ENCODE assay signal across 8 cellular contexts in the genomic region with DNA sequence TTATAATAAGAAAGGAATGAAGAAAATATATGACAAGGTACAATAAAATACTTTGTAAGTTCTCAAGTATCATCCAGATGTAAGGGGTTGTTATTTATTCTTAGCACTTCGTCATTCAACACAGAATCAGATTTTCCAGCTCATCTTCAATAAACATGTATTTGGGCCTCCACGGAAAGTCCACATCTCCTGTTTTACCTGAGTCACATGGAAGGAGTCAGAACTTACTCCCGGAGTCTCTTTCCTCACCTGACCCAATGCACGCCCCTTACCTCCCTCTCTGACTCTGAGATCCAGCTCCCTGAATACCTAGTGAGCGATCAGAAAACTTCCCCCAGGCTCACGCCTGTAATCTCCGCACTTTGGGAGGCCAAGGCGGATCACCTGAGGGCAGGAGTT. TPM values are rescaled to one million over a fixed set of nuclear protein-coding genes. Genes with fewer than 3 reads are reported as not detected.
DNase-seq lines count a peak whose midpoint lies in the region; ATAC-seq and TF ChIP-seq lines count a peak whose summit lies in the region.

No MANE protein-coding gene starts in this region.

- peaks cover 66% of the 10 kb centered on the region for H3K4me1 ChIP-seq in Karpas-422 (ENCODE audit: low read length)

- peaks cover 40% of the 10 kb centered on the region for H3K79me2 ChIP-seq in Karpas-422 (ENCODE audit: low read length)

- no peaks in the 10 kb centered on the region for H3K9me2 ChIP-seq in Karpas-422 (replicated peaks; ENCODE audit: insufficient read depth, low read length)

- H3K27ac ChIP-seq in Karpas-422 (ENCODE audit: low read length) (peak overlapping the region; percentile 89), cingulate gyrus (ENCODE audit: low read depth, low read length) (peak overlapping the region; percentile 100)

- H3K36me3 ChIP-seq in Karpas-422 (ENCODE audit: insufficient read depth, low read length) = no peaks in the 10 kb centered on the region

- H3K4me1 Mint-ChIP-seq in natural killer cell treated with Interleukin-12 subunit alpha and Interleukin-12 subunit beta and Interleukin-15 and Interleukin-18, amount 100 ng/mL, for 72 hours (ENCODE audit: low read depth in 2 of 2) = peaks cover 45 to 55% of the 10 kb centered on the region in 2 donors

- no peak for ATAC-seq in natural killer cell treated with Interleukin-12 subunit alpha and Interleukin-12 subunit beta and Interleukin-15 and Interleukin-18, amount 100 ng/mL, for 72 hours
- ATAC-seq in esophagus mucosa = no peak

- H3K27me3 ChIP-seq in Karpas-422 (ENCODE audit: low read length) = no peaks in the 10 kb centered on the region

- DNase-seq in AG09309 (ENCODE audit: low read depth) (no peak), Karpas-422 (no peak), superior temporal gyrus (ENCODE audit: extremely low spot score) (no peak), NCI-H1436 treated with DMSO at 0.1 percent for 48 hours (lab: John Stamatoyannopoulos, UW) (no peak), NCI-H524 (lab: John Stamatoyannopoulos, UW) (no peak)
- no peak for DNase-seq in natural killer cell treated with Interleukin-12 subunit alpha and Interleukin-12 subunit beta and Interleukin-15 and Interleukin-18, amount 100 ng/mL, for 72 hours (ENCODE audit: low spot score)

- TF ChIP-seq CTCF in AG09309 (IDR thresholded peaks at IDR 0.05; ENCODE audit: control insufficient read depth, insufficient read depth, low read depth, low read length, missing control alignments) = no peak

- H3K27ac Mint-ChIP-seq in natural killer cell treated with Interleukin-12 subunit alpha and Interleukin-12 subunit beta and Interleukin-15 and Interleukin-18, amount 100 ng/mL, for 72 hours = peak overlapping the region; percentile 99

- no peak overlapping the region for H2AFZ ChIP-seq in Karpas-422 (ENCODE audit: low read length)

- H3K4me3 ChIP-seq in AG09309 (ENCODE audit: control insufficient read depth, low read depth, low read length) = peak overlapping the region; percentile 83
- H3K4me3 ChIP-seq in Karpas-422 (ENCODE audit: low read length) = peak overlapping the region; percentile 87

- peak overlapping the region; percentile 97 for H3K4me3 Mint-ChIP-seq in natural killer cell treated with Interleukin-12 subunit alpha and Interleukin-12 subunit beta and Interleukin-15 and Interleukin-18, amount 100 ng/mL, for 72 hours

- peak overlapping the region; percentile 82 for H3K9ac ChIP-seq in Karpas-422 (ENCODE audit: low read length)

- no peaks in the 10 kb centered on the region for H3K36me3 Mint-ChIP-seq in natural killer cell treated with Interleukin-12 subunit alpha and Interleukin-12 subunit beta and Interleukin-15 and Interleukin-18, amount 100 ng/mL, for 72 hours

- H4K20me1 ChIP-seq in Karpas-422 (ENCODE audit: insufficient read depth, low read depth, low read length) = no peaks in the 10 kb centered on the region

- peak overlapping the region; percentile 75 for H3K4me2 ChIP-seq in Karpas-422 (ENCODE audit: low read depth, low read length, poor library complexity, severe bottlenecking)

- H3K9me3 Mint-ChIP-seq in natural killer cell treated with Interleukin-12 subunit alpha and Interleukin-12 subunit beta and Interleukin-15 and Interleukin-18, amount 100 ng/mL, for 72 hours = no peaks in the 10 kb centered on the region

- H3K9me3 ChIP-seq in Karpas-422 (ENCODE audit: low read length) = no peaks in the 10 kb centered on the region

- no peaks in the 10 kb centered on the region for H3K27me3 Mint-ChIP-seq in natural killer cell treated with Interleukin-12 subunit alpha and Interleukin-12 subunit beta and Interleukin-15 and Interleukin-18, amount 100 ng/mL, for 72 hours

RNA-seq across cellular contexts. Expression of gene PMVK, which starts 1.5 kb away (rescaled TPM):
- 11.1 and 14.1 TPM in 2 replicates for total RNA-seq in Karpas-422 (2014; rRNA removed; shearing (Covaris generic); ENCODE audit: low replicate concordance)
- 10 to 100 TPM; 28.8 to 53.9 TPM for total RNA-seq in natural killer cell treated with Interleukin-12 subunit alpha and Interleukin-12 subunit beta and Interleukin-15 and Interleukin-18, amount 100 ng/mL, for 72 hours
- total RNA-seq in esophagus mucosa = 55.6 TPM

RNA-seq across cellular contexts. Expression of gene PBXIP1, which starts 17.9 kb away (rescaled TPM):
- total RNA-seq in Karpas-422 (2014; rRNA removed; shearing (Covaris generic); ENCODE audit: low replicate concordance) = 26.1 and 55.8 TPM in 2 replicates
- 10 to 100 TPM; 28.9 to 40.7 TPM for total RNA-seq in natural killer cell treated with Interleukin-12 subunit alpha and Interleukin-12 subunit beta and Interleukin-15 and Interleukin-18, amount 100 ng/mL, for 72 hours
- 9.2 TPM for total RNA-seq in esophagus mucosa

RNA-seq across cellular contexts. Expression of gene PYGO2, which starts 23.6 kb away (rescaled TPM):
- 37.3 and 44.4 TPM in 2 replicates for total RNA-seq in Karpas-422 (2014; rRNA removed; shearing (Covaris generic); ENCODE audit: low replicate concordance)
- total RNA-seq in natural killer cell treated with Interleukin-12 subunit alpha and Interleukin-12 subunit beta and Interleukin-15 and Interleukin-18, amount 100 ng/mL, for 72 hours = 10 to 100 TPM; 27.4 to 36.0 TPM
- 17.3 TPM for total RNA-seq in esophagus mucosa

RNA-seq across cellular contexts. Expression of gene SHC1, which starts 32.6 kb away (rescaled TPM):
- total RNA-seq in Karpas-422 (2014; rRNA removed; shearing (Covaris generic); ENCODE audit: low replicate concordance) = 27.8 and 35.3 TPM in 2 replicates
- total RNA-seq in natural killer cell treated with Interleukin-12 subunit alpha and Interleukin-12 subunit beta and Interleukin-15 and Interleukin-18, amount 100 ng/mL, for 72 hours = 10 to 100 TPM; 72.3 to 72.7 TPM
- total RNA-seq in esophagus mucosa = 68.0 TPM

RNA-seq across cellular contexts. Expression of gene CKS1B, which starts 36.5 kb away (rescaled TPM):
- total RNA-seq in Karpas-422 (2014; rRNA removed; shearing (Covaris generic); ENCODE audit: low replicate concordance) = 110 and 225 TPM in 2 replicates
- 10 to 100 TPM; 52.4 to 72.9 TPM for total RNA-seq in natural killer cell treated with Interleukin-12 subunit alpha and Interleukin-12 subunit beta and Interleukin-15 and Interleukin-18, amount 100 ng/mL, for 72 hours
- total RNA-seq in esophagus mucosa = 74.5 TPM
